Comparison of ENCODE assay signal across 8 cellular contexts in the genomic region with DNA sequence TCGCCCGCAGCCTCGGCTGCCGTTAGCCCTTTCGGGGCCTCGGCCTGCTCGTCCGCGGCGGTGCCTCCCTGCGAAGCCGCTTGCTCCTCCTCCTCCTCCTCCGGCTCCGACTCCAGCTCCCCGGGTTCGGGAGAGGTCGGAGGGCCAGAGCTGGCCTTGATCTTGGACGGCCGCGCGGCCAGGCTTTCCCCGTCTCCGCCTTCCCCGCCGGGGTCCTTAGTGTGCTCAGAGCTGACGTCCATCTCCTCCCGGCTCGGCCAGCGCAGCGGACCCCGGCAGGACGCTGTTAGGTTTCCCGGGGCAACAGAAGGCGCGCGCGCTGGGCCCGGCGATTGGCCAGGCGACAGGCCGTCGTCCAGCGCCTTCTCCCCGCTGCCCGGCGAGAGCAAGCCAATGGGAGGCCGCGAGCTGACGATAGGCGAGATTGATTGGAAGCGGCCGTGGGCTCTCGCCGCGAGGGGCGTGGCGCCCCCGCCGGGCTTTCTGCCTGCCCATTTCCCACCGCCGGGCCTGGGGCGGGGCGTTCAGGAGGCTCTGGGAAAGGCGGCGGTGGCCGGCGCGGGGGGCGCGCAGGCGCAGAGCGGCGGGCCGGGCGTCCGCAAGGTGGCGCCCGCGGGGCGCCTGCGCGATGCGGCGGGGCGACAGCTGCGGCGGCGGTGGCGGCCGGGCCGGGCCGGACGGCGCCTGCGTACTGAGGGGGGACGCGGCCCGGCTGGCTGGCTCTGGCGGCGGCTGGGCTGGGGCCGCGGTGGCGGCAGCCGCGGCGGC. TPM values are rescaled to one million over a fixed set of nuclear protein-coding genes. Genes with fewer than 3 reads are reported as not detected.
A peak's percentile ranks its signal among the peaks of the same experiment; 100 is the strongest.
DNase-seq lines count a peak whose midpoint lies in the region; ATAC-seq, FAIRE-seq and TF ChIP-seq lines count a peak whose summit lies in the region.

TADA2B (plus strand) TSS at position 676 of the 768 bp plus-strand sequence. CDS start 208 bp downstream, outside the sequence.

- peak within 1 kb of the TSS; percentile 87 for H3K9ac ChIP-seq in keratinocyte (ENCODE audit: control insufficient read depth, extremely low read depth, insufficient read depth, low read length)

- H3K9me1 ChIP-seq in keratinocyte (ENCODE audit: control insufficient read depth, extremely low read depth, insufficient read depth, low read length), result no peaks in the 10 kb centered on the region

- no peak for FAIRE-seq in keratinocyte (lab: Jason Lieb, UNC)

- H3K79me2 ChIP-seq in keratinocyte (ENCODE audit: control insufficient read depth, insufficient read depth, low read length), result peaks cover 44% of the 10 kb centered on the region

- no peaks in the 10 kb centered on the region for H3K27me3 ChIP-seq in keratinocyte (ENCODE audit: control insufficient read depth, extremely low read depth, insufficient read depth, low read length)

- H4K20me1 ChIP-seq in keratinocyte (ENCODE audit: control insufficient read depth, extremely low read depth, insufficient read depth, low read length), result peaks cover 7% of the 10 kb centered on the region

- H3K9me3 ChIP-seq in keratinocyte (ENCODE audit: control insufficient read depth, low read depth, low read length), result no peaks in the 10 kb centered on the region

- H3K4me3 ChIP-seq in keratinocyte (ENCODE audit: control insufficient read depth in 2 of 3, extremely low read depth in 1 of 3, insufficient read depth in 2 of 3, low read depth in 1 of 3, low read length in 3 of 3), result peak within 1 kb of the TSS; percentile 83 to 99 (median 84)

- peak within 1 kb of the TSS; percentile 83 for H3K4me2 ChIP-seq in keratinocyte (ENCODE audit: control insufficient read depth, extremely low read depth, insufficient read depth, low read depth, low read length)

- peaks cover 0 to 13% of the 10 kb centered on the region in 2 experiments for H3K36me3 ChIP-seq in keratinocyte (ENCODE audit: control insufficient read depth in 2 of 2, extremely low read depth in 1 of 2, insufficient read depth in 2 of 2, low read length in 2 of 2)

- ATAC-seq in GM19043 (IDR thresholded peaks at IDR 0.05; ENCODE audit: low read depth, unreplicated experiment) (peak; percentile 61), HG03378 (IDR thresholded peaks at IDR 0.05; ENCODE audit: unreplicated experiment) (peak; percentile 66)

- H3K4me1 ChIP-seq in keratinocyte (ENCODE audit: control insufficient read depth, extremely low read depth, insufficient read depth, low read length), result peaks cover 13% of the 10 kb centered on the region

- dilution Hi-C loops in keratinocyte (cut with MboI; ENCODE audit: extremely low pct_ligation_motif_present, low sequenced_read_pairs), result no loop called here

- TF ChIP-seq CTCF in keratinocyte (optimal IDR thresholded peaks at IDR 0.05 in 1 of 3, IDR thresholded peaks at IDR 0.05 in 1 of 3, conservative IDR thresholded peaks at IDR 0.05 in 1 of 3; ENCODE audit: extremely low read depth in 1 of 3, insufficient read depth in 2 of 3, low read length in 3 of 3), result no peak

- H3K27ac ChIP-seq in keratinocyte (ENCODE audit: control insufficient read depth, insufficient read depth, low read length), result peak within 1 kb of the TSS; percentile 75

- DNase-seq in AML-193 (lab: John Stamatoyannopoulos, UW), result peak; percentile 95 to 97
- DNase-seq in NCI-H446 treated with DMSO at 0.1 percent for 48 hours (lab: John Stamatoyannopoulos, UW), result peak; percentile 86
- DNase-seq in activated CD4-positive, CD25-positive, alpha-beta regulatory T cell treated with anti-CD3 and anti-CD28 coated beads, Interleukin-2, amount 50 U/mL, for 72 hours, result peak; percentile 96
- peak; percentile 78 to 90 for DNase-seq in cerebellar nuclear complex (lab: John Stamatoyannopoulos, UW)
- DNase-seq in keratinocyte (ENCODE audit: low read depth, low spot score), result peak; percentile 63
- peak; percentile 83 to 90 for DNase-seq in stimulated activated CD4-positive, alpha-beta T cell treated with anti-CD3 and anti-CD28 coated beads, Interleukin-15, amount 100 ng/mL, for 1 hour (ENCODE audit: low read depth in 1 of 2, low spot score in 1 of 2)

- peak within 1 kb of the TSS; percentile 93 for H2AFZ ChIP-seq in keratinocyte (ENCODE audit: control insufficient read depth, low read length)

RNA-seq across cellular contexts. Expression of gene TADA2B, which starts in this region (rescaled TPM):
- 4.6 to 7.2 TPM (median 5.3 TPM) in 3 replicates for polyA plus RNA-seq in keratinocyte
- 10.6 TPM for polyA plus RNA-seq in keratinocyte (2011; ENCODE audit: low read depth)
- polyA plus RNA-seq in keratinocyte (2011; cell fraction: cytosol; rRNA removed), result 5.5 and 7.2 TPM in 2 replicates
- polyA plus RNA-seq in keratinocyte (2011; cell fraction: nucleus; rRNA removed), result 7.2 and 7.8 TPM in 2 replicates
- 10.8 and 12.4 TPM in 2 replicates for polyA plus RNA-seq in keratinocyte (2012; ENCODE audit: low replicate concordance)
- polyA minus RNA-seq in keratinocyte, result 4.4 to 7.2 TPM (median 5.2 TPM) in 3 replicates
- 6.7 TPM for polyA minus RNA-seq in keratinocyte (2011; cell fraction: cytosol; rRNA and poly(A)+ RNA removed)
- 4.6 and 6.1 TPM in 2 replicates for polyA minus RNA-seq in keratinocyte (2011; cell fraction: nucleus; rRNA and poly(A)+ RNA removed)

Comparison
In these comparisons a context has a peak if more than half of its experiments do, and no peak if none do; other contexts are left out.
1. Peak in every context shown above with its lines: DNase-seq, ATAC-seq, H3K4me3 ChIP-seq and H3K27ac ChIP-seq.